In genomic region chr11:94199367-94200130, GRCh38 we compare ENCODE assay signal across 28 cellular contexts.
DNase-seq lines count a peak whose midpoint lies in the region; ATAC-seq and TF ChIP-seq lines count a peak whose summit lies in the region.
"Had no signal": no experiment of that assay in that cellular context is flagged by ENCODE, and none has a peak within 500 bp of the region (broad histone marks: within the 10 kb centered on the region; RNA-seq: fewer than 3 reads in every experiment).

No MANE protein-coding gene starts in this region.

- no peaks in the 10 kb centered on the region for H3K4me1 ChIP-seq in HEK293 (ENCODE audit: control insufficient read depth, insufficient read depth, low read length)
- no peaks in the 10 kb centered on the region for H3K4me1 ChIP-seq in osteoblast (ENCODE audit: insufficient read depth, low read length)
- H3K4me1 ChIP-seq: Peyer's patch, uterus had no signal

- H4K20me1 ChIP-seq in osteoblast (ENCODE audit: insufficient read depth, low read length), result no peaks in the 10 kb centered on the region
- H4K20me1 ChIP-seq: BLaER1 had no signal

- CTCF ChIA-PET in HEK293 (lab: Yijun Ruan, JAX), result no interaction called here

- no peak overlapping the region for H3K4me2 ChIP-seq in osteoblast (ENCODE audit: insufficient read depth, low read length)
- H3K4me2 ChIP-seq: BLaER1 had no signal

- H3K9me3 ChIP-seq in HEK293 (ENCODE audit: control insufficient read depth, insufficient read depth, low read depth, low read length) (no peaks in the 10 kb centered on the region), osteoblast (ENCODE audit: low read depth, low read length) (no peaks in the 10 kb centered on the region)
- H3K9me3 ChIP-seq: BLaER1, esophagus squamous epithelium, Peyer's patch, uterus had no signal

- POLR2A ChIA-PET in HEK293 (lab: Yijun Ruan, JAX), result no interaction called here

- H3K27ac ChIP-seq in HEK293 (ENCODE audit: extremely low read depth, low read depth, low read length), result no peak overlapping the region
- H3K27ac ChIP-seq in osteoblast (ENCODE audit: low read depth, low read length), result no peak overlapping the region
- H3K27ac ChIP-seq: BLaER1, esophagus squamous epithelium, Peyer's patch, uterus had no signal

- H3K4me3 ChIP-seq in HEK293 (ENCODE audit: low read depth, low read length), result no peak overlapping the region
- no peak overlapping the region for H3K4me3 ChIP-seq in osteoblast (ENCODE audit: insufficient read depth, low read length)
- H3K4me3 ChIP-seq: BLaER1, dorsolateral prefrontal cortex, esophagus squamous epithelium, Peyer's patch, uterus had no signal

- no peak overlapping the region for H2AFZ ChIP-seq in osteoblast (ENCODE audit: low read length)

- H3K36me3 ChIP-seq in HEK293 (ENCODE audit: control insufficient read depth in 2 of 2, insufficient read depth in 1 of 2, low read length in 2 of 2), result no peaks in the 10 kb centered on the region
- no peaks in the 10 kb centered on the region for H3K36me3 ChIP-seq in osteoblast (ENCODE audit: insufficient read depth, low read length)
- H3K36me3 ChIP-seq: BLaER1, esophagus squamous epithelium, Peyer's patch, uterus had no signal

- DNase-seq in NCI-H82 (lab: John Stamatoyannopoulos, UW), result peak; percentile 34
- DNase-seq in NCI-H82 treated with DMSO at 0.1 percent for 48 hours (lab: John Stamatoyannopoulos, UW; ENCODE audit: unreplicated experiment), result no peak
- DNase-seq in cerebellar nuclear complex (lab: John Stamatoyannopoulos, UW), result peak; percentile 66 to 79
- DNase-seq in osteoblast (ENCODE audit: insufficient read length, low spot score, missing footprints), result peak; percentile 34
- no peak for DNase-seq in glomerular visceral epithelial cell (ENCODE audit: extremely low spot score)
- DNase-seq in left cardiac atrium, result no peak
- DNase-seq in NCI-H2029 (lab: John Stamatoyannopoulos, UW), result no peak
- DNase-seq: activated CD4-positive, alpha-beta T cell treated with anti-CD3 and anti-CD28 coated beads for 36 hours; activated CD8-positive, alpha-beta memory T cell treated with anti-CD3 and anti-CD28 coated beads, Interleukin-2, amount 50 U/mL, for 48 hours; activated CD8-positive, alpha-beta T cell treated with anti-CD3 and anti-CD28 coated beads for 36 hours; activated naive CD4-positive, alpha-beta T cell treated with anti-CD3 and anti-CD28 coated beads, Interleukin-2, amount 10 ng/mL, durations not matched to agents 7 days and 5 days; amniotic stem cell; esophagus squamous epithelium; GF-D8; mesenchymal stem cell; NCI-H1436 treated with DMSO at 0.1 percent for 48 hours; NCI-H2107; NCI-H510A treated with DMSO at 0.1 percent for 48 hours; Peyer's patch; SHP77 treated with DMSO at 0.1 percent for 48 hours; small intestine; stimulated activated naive CD8-positive, alpha-beta T cell treated with anti-CD3 and anti-CD28 coated beads, Interleukin-15, Interleukin-2, amounts not matched to agents 100 U/mL and 50 U/mL, for 24 hours; uterus had no signal

- no peaks in the 10 kb centered on the region for H3K79me2 ChIP-seq in osteoblast (ENCODE audit: insufficient read depth, low read length)

- intact Hi-C loops in left cardiac atrium (cut with DNase I), result no loop called here

- ATAC-seq in left cardiac atrium, result no peak
- ATAC-seq: activated CD4-positive, alpha-beta T cell treated with anti-CD3 and anti-CD28 coated beads for 36 hours; activated CD8-positive, alpha-beta T cell treated with anti-CD3 and anti-CD28 coated beads for 36 hours; HCT116; left lobe of liver; stimulated activated naive CD8-positive, alpha-beta T cell treated with anti-CD3 and anti-CD28 coated beads, Interleukin-15, Interleukin-2, amounts not matched to agents 100 U/mL and 50 U/mL, for 24 hours had no signal

- TF ChIP-seq CTCF in HEK293 (tag by site-specific recombination; IDR thresholded peaks at IDR 0.05) (no peak), osteoblast (IDR thresholded peaks at IDR 0.05; ENCODE audit: extremely low read depth, low read depth, low read length) (no peak)

- H3K27me3 ChIP-seq in osteoblast (ENCODE audit: insufficient read depth, low read length), result no peaks in the 10 kb centered on the region
- H3K27me3 ChIP-seq: BLaER1, dorsolateral prefrontal cortex, esophagus squamous epithelium, Peyer's patch, uterus had no signal

TF ChIP-seq in HEK293, 187 proteins besides CTCF, POLR2A, EP300 and RAD21:
- peak; percentile 49; the same call in 1 of the 2 replicates for TF ChIP-seq ZFHX2 (tag by site-specific recombination; conservative IDR thresholded peaks at IDR 0.05)
- TF ChIP-seq ZSCAN5A (tag by site-specific recombination; IDR thresholded peaks at IDR 0.05), result no peak
- no peak for TF ChIP-seq REST (tag by site-specific recombination; IDR thresholded peaks at IDR 0.05)

Comparison
In these comparisons a context has a peak if more than half of its experiments do, and no peak if none do; other contexts are left out.
1. DNase-seq: peak in NCI-H82 (single experiment), cerebellar nuclear complex (2 of 2) and osteoblast (single experiment); none in NCI-H82 treated with DMSO at 0.1 percent for 48 hours (single experiment), glomerular visceral epithelial cell (single experiment), left cardiac atrium (single experiment) and NCI-H2029 (single experiment).